ENCODE assay signal across 14 cellular contexts in genomic region chr2:189022492-189022891, GRCh38. TPM values are rescaled to one million over a fixed set of nuclear protein-coding genes. Genes with fewer than 3 reads are reported as not detected.
DNase-seq lines count a peak whose midpoint lies in the region; ATAC-seq and TF ChIP-seq lines count a peak whose summit lies in the region.
"Had no signal": no experiment of that assay in that cellular context is flagged by ENCODE, and none has a peak within 500 bp of the region (broad histone marks: within the 10 kb centered on the region; RNA-seq: fewer than 3 reads in every experiment).

No MANE protein-coding gene starts in this region.

- no peaks in the 10 kb centered on the region for H3K27me3 ChIP-seq in gastrocnemius medialis
- H3K27me3 ChIP-seq: right lobe of liver had no signal

- no peak overlapping the region for H3K4me3 ChIP-seq in gastrocnemius medialis
- H3K4me3 ChIP-seq: K562, right lobe of liver had no signal

- in situ Hi-C loops in gastrocnemius medialis (cut with MboI; ENCODE audit: low sequenced_read_pairs in 4 of 4): no loop called here

- H3K27ac Mint-ChIP-seq in activated CD4-positive, alpha-beta memory T cell treated with anti-CD3 and anti-CD28 coated beads for 36 hours: no peak overlapping the region
- H3K27ac Mint-ChIP-seq: B cell had no signal

- H3K27ac ChIP-seq in gastrocnemius medialis: peak overlapping the region; percentile 43 to 60 (median 50)
- H3K27ac ChIP-seq: right lobe of liver had no signal

- no peaks in the 10 kb centered on the region for H3K36me3 ChIP-seq in gastrocnemius medialis
- H3K36me3 ChIP-seq: right lobe of liver had no signal

- no peaks in the 10 kb centered on the region for H3K4me1 ChIP-seq in gastrocnemius medialis
- H3K4me1 ChIP-seq: right lobe of liver had no signal

- no peaks in the 10 kb centered on the region for H3K4me1 Mint-ChIP-seq in activated CD4-positive, alpha-beta memory T cell treated with anti-CD3 and anti-CD28 coated beads for 36 hours (ENCODE audit: low read depth)
- H3K4me1 Mint-ChIP-seq: B cell had no signal

- intact Hi-C loops in gastrocnemius medialis (cut with DNase I; ENCODE audit: low total_unique reads): no loop called here
- intact Hi-C loops in activated CD4-positive, alpha-beta memory T cell treated with anti-CD3 and anti-CD28 coated beads for 36 hours (cut with micrococcal nuclease): no loop called here

- peaks cover 7% of the 10 kb centered on the region for H3K27me3 Mint-ChIP-seq in activated CD4-positive, alpha-beta memory T cell treated with anti-CD3 and anti-CD28 coated beads for 36 hours
- H3K27me3 Mint-ChIP-seq: B cell had no signal

- H3K4me3 Mint-ChIP-seq in activated CD4-positive, alpha-beta memory T cell treated with anti-CD3 and anti-CD28 coated beads for 36 hours: no peak overlapping the region
- H3K4me3 Mint-ChIP-seq: activated T-cell treated with anti-CD3 and anti-CD28 coated beads, Interleukin-2, amount 50 U/mL, for 4 hours; B cell had no signal

- POLR2A ChIA-PET in activated CD4-positive, alpha-beta memory T cell treated with anti-CD3 and anti-CD28 coated beads for 36 hours (lab: Charles Lee): interaction anchor here (0.7 kb wide), 1 partner anchor 1025 kb away, joined by 3 read pairs; no protein-coding TSS in a partner anchor

- no peaks in the 10 kb centered on the region for H3K36me3 Mint-ChIP-seq in activated CD4-positive, alpha-beta memory T cell treated with anti-CD3 and anti-CD28 coated beads for 36 hours

- CTCF ChIA-PET in activated CD4-positive, alpha-beta memory T cell treated with anti-CD3 and anti-CD28 coated beads for 36 hours (lab: Charles Lee): no interaction called here

- no peak for TF ChIP-seq CTCF in gastrocnemius medialis (IDR thresholded peaks at IDR 0.05 in 4 of 5, conservative IDR thresholded peaks at IDR 0.05 in 1 of 5)

- H3K9me3 ChIP-seq in gastrocnemius medialis: no peaks in the 10 kb centered on the region
- H3K9me3 ChIP-seq: right lobe of liver had no signal

- no peaks in the 10 kb centered on the region for H3K9me3 Mint-ChIP-seq in activated CD4-positive, alpha-beta memory T cell treated with anti-CD3 and anti-CD28 coated beads for 36 hours
- H3K9me3 Mint-ChIP-seq: activated T-cell treated with anti-CD3 and anti-CD28 coated beads, Interleukin-2, amount 50 U/mL, for 4 hours had no signal

- TF ChIP-seq POLR2A in gastrocnemius medialis (IDR thresholded peaks at IDR 0.05): no peak

- DNase-seq in AG08395 (ENCODE audit: low spot score) (peak; percentile 44), foreskin melanocyte (peak; percentile 38), gastrocnemius medialis (no peak), occipital lobe (lab: John Stamatoyannopoulos, UW) (no peak)
- DNase-seq in activated CD4-positive, alpha-beta memory T cell treated with anti-CD3 and anti-CD28 coated beads for 36 hours: no peak
- DNase-seq: activated CD4-positive, alpha-beta T cell treated with anti-CD3 and anti-CD28 coated beads for 1 hour; activated T-cell treated with anti-CD3 and anti-CD28 coated beads, Interleukin-2, amount 50 U/mL, for 4 hours; NCI-H187; right lobe of liver had no signal

- ATAC-seq in SK-N-SH treated with all-trans-retinoic acid at 6 μM for 48 hours (peak; percentile 68), gastrocnemius medialis (peak; percentile 40 to 76), HG03354 (IDR thresholded peaks at IDR 0.05; ENCODE audit: poor library complexity, severe bottlenecking, unreplicated experiment) (no peak), GM21737 (IDR thresholded peaks at IDR 0.05; ENCODE audit: unreplicated experiment) (no peak)
- ATAC-seq: activated T-cell treated with anti-CD3 and anti-CD28 coated beads, Interleukin-2, amount 50 U/mL, for 4 hours; K562; right lobe of liver had no signal

TF ChIP-seq in SK-N-SH treated with all-trans-retinoic acid at 6 μM for 48 hours, 23 proteins besides CTCF, POLR2A, EP300 and RAD21:
- TF ChIP-seq ZNF70 (CRISPR knock-in tag; IDR thresholded peaks at IDR 0.05): no peak
- no peak for TF ChIP-seq CREB5 (CRISPR knock-in tag; IDR thresholded peaks at IDR 0.05; ENCODE audit: low read depth)
- TF ChIP-seq ISL1 (CRISPR knock-in tag; IDR thresholded peaks at IDR 0.05): no peak
- TF ChIP-seq TCF4 (CRISPR knock-in tag; IDR thresholded peaks at IDR 0.05; ENCODE audit: borderline replicate concordance): peak; percentile 72

RNA-seq across cellular contexts. Expression of gene COL3A1, which starts 48.3 kb away (rescaled TPM):
- total RNA-seq in gastrocnemius medialis (10 to 100 TPM in 3 of 4 donors, 1 to 10 TPM in 1; 6.5 to 42.7 (median 15.0) TPM), occipital lobe (129 TPM)
- not detected for total RNA-seq in activated CD4-positive, alpha-beta memory T cell treated with anti-CD3 and anti-CD28 coated beads for 36 hours
- total RNA-seq: B cell had no signal

Comparison
In these comparisons a context has a peak if more than half of its experiments do, and no peak if none do; other contexts are left out.
1. DNase-seq: peak in AG08395 (single experiment) and foreskin melanocyte (single experiment); none in gastrocnemius medialis (0 of 2), activated CD4-positive, alpha-beta memory T cell treated with anti-CD3 and anti-CD28 coated beads for 36 hours (single experiment) and occipital lobe (single experiment).
2. ATAC-seq: peak in SK-N-SH treated with all-trans-retinoic acid at 6 μM for 48 hours (single experiment) and gastrocnemius medialis (2 of 2); none in HG03354 (single experiment) and GM21737 (single experiment).
3. RNA of gene COL3A1, which starts 48.3 kb away (total RNA-seq): 129 TPM in occipital lobe (single experiment) and 6.5 to 42.7 TPM in gastrocnemius medialis; not detected in activated CD4-positive, alpha-beta memory T cell treated with anti-CD3 and anti-CD28 coated beads for 36 hours; every median in the first group is over 4 times any median in the second.